10 cellular contexts compared by ENCODE assay signal in the genomic region with DNA sequence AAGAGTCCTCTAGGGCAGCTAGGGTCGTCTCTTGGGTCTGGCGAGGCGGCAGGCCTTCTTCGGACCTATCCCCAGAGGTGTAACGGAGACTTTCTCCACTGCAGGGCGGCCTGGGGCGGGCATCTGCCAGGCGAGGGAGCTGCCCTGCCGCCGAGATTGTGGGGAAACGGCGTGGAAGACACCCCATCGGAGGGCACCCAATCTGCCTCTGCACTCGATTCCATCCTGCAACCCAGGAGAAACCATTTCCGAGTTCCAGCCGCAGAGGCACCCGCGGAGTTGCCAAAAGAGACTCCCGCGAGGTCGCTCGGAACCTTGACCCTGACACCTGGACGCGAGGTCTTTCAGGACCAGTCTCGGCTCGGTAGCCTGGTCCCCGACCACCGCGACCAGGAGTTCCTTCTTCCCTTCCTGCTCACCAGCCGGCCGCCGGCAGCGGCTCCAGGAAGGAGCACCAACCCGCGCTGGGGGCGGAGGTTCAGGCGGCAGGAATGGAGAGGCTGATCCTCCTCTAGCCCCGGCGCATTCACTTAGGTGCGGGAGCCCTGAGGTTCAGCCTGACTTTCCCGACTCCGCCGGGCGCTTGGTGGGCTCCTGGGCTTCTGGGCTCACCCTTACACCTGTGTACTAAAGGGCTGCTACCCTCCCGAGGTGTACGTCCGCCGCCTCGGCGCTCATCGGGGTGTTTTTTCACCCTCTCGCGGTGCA. TPM values are rescaled to one million over a fixed set of nuclear protein-coding genes. Genes with fewer than 3 reads are reported as not detected.
A peak's percentile ranks its signal among the peaks of the same experiment; 100 is the strongest.
DNase-seq lines count a peak whose midpoint lies in the region; ATAC-seq, FAIRE-seq and TF ChIP-seq lines count a peak whose summit lies in the region.
"Had no signal": no experiment of that assay in that cellular context is flagged by ENCODE, and none has a peak within 500 bp of the region (broad histone marks: within the 10 kb centered on the region; RNA-seq: fewer than 3 reads in every experiment).

No MANE protein-coding gene starts in this region.

- TF ChIP-seq CTCF in upper lobe of right lung (IDR thresholded peaks at IDR 0.05) (no peak), kidney (IDR thresholded peaks at IDR 0.05; ENCODE audit: borderline replicate concordance, extremely low read depth, insufficient read depth) (no peak)

- no peaks in the 10 kb centered on the region for H3K9me3 ChIP-seq in upper lobe of right lung
- H3K9me3 ChIP-seq in kidney (ENCODE audit: control insufficient read depth in 1 of 2, low read length in 2 of 2): no peaks in the 10 kb centered on the region
- H3K9me3 ChIP-seq: gastrocnemius medialis had no signal

- intact Hi-C loops in upper lobe of right lung (cut with DNase I): no loop called here
- intact Hi-C loops in kidney (cut with DNase I): no loop called here

- H3K36me3 Mint-ChIP-seq in activated T-cell treated with anti-CD3 and anti-CD28 coated beads, Interleukin-2, amount 50 U/mL, for 4 hours (ENCODE audit: insufficient read depth): no peaks in the 10 kb centered on the region
- H3K36me3 Mint-ChIP-seq in memory B cell: no peaks in the 10 kb centered on the region

- H3K4me1 Mint-ChIP-seq in activated T-cell treated with anti-CD3 and anti-CD28 coated beads, Interleukin-2, amount 50 U/mL, for 4 hours (ENCODE audit: low read depth): peaks cover 26% of the 10 kb centered on the region
- peaks cover 12% of the 10 kb centered on the region for H3K4me1 Mint-ChIP-seq in memory B cell

- DNase-seq in activated T-cell treated with anti-CD3 and anti-CD28 coated beads, Interleukin-2, amount 50 U/mL, for 4 hours: no peak
- DNase-seq in activated T-cell treated with anti-CD3 and anti-CD28 coated beads for 4 hours (no peak), ecto neural progenitor cell (ENCODE audit: low spot score) (peak; percentile 68), memory B cell (ENCODE audit: low spot score in 2 of 2) (no peak), upper lobe of right lung (no peak), NCI-H446 treated with DMSO at 0.1 percent for 48 hours (lab: John Stamatoyannopoulos, UW) (no peak), kidney (no peak), NCI-H1930 (lab: John Stamatoyannopoulos, UW) (no peak)
- DNase-seq: activated CD4-positive, alpha-beta T cell treated with anti-CD3 and anti-CD28 coated beads, Interleukin-2, amount 50 U/mL, for 4 hours; gastrocnemius medialis had no signal

- H3K9me3 Mint-ChIP-seq in activated T-cell treated with anti-CD3 and anti-CD28 coated beads, Interleukin-2, amount 50 U/mL, for 4 hours: no peaks in the 10 kb centered on the region
- no peaks in the 10 kb centered on the region for H3K9me3 Mint-ChIP-seq in memory B cell

- peaks cover 86% of the 10 kb centered on the region for H3K27me3 Mint-ChIP-seq in activated T-cell treated with anti-CD3 and anti-CD28 coated beads, Interleukin-2, amount 50 U/mL, for 4 hours (ENCODE audit: low read depth)
- H3K27me3 Mint-ChIP-seq in memory B cell: peaks cover 29% of the 10 kb centered on the region

- H3K36me3 ChIP-seq in upper lobe of right lung (no peaks in the 10 kb centered on the region), kidney (ENCODE audit: control insufficient read depth in 1 of 2, insufficient read depth in 2 of 2, low read length in 2 of 2) (no peaks in the 10 kb centered on the region)

- peaks cover 29% of the 10 kb centered on the region for H3K4me1 ChIP-seq in upper lobe of right lung
- peaks cover 0 to 13% of the 10 kb centered on the region in 2 donors for H3K4me1 ChIP-seq in kidney (ENCODE audit: control insufficient read depth in 1 of 2, insufficient read depth in 1 of 2, low read depth in 1 of 2, low read length in 2 of 2)

- no peak overlapping the region for H3K27ac ChIP-seq in upper lobe of right lung
- H3K27ac ChIP-seq in kidney (ENCODE audit: low read depth in 2 of 2, low read length in 2 of 2): no peak overlapping the region

- H3K4me3 Mint-ChIP-seq in activated T-cell treated with anti-CD3 and anti-CD28 coated beads, Interleukin-2, amount 50 U/mL, for 4 hours: peak overlapping the region; percentile 37
- peak overlapping the region; percentile 53 for H3K4me3 Mint-ChIP-seq in memory B cell

- FAIRE-seq in kidney (lab: Jason Lieb, UNC): no peak

- peak overlapping the region; percentile 30 for H3K4me3 ChIP-seq in upper lobe of right lung
- H3K4me3 ChIP-seq in kidney (ENCODE audit: low read length in 2 of 2): peak overlapping the region in 1 of 2 donors; percentile 37

- H3K27ac Mint-ChIP-seq in memory B cell: no peak overlapping the region

- ATAC-seq in activated T-cell treated with anti-CD3 and anti-CD28 coated beads, Interleukin-2, amount 50 U/mL, for 4 hours: peak in 1 of 2 donors; percentile 27
- ATAC-seq in memory B cell (ENCODE audit: low read depth): no peak
- ATAC-seq in upper lobe of right lung: peak; percentile 9
- ATAC-seq: gastrocnemius medialis had no signal

- peaks cover 96% of the 10 kb centered on the region for H3K27me3 ChIP-seq in upper lobe of right lung

- no peak overlapping the region for H3K9ac ChIP-seq in kidney (ENCODE audit: low read length in 2 of 2)

RNA-seq across cellular contexts. Expression of gene SIX2, which starts 8.2 kb away (rescaled TPM):
- not detected for total RNA-seq in activated T-cell treated with anti-CD3 and anti-CD28 coated beads, Interleukin-2, amount 50 U/mL, for 4 hours
- not detected for total RNA-seq in upper lobe of right lung
- 0.28 TPM for total RNA-seq in kidney
- 0.62 TPM for polyA plus RNA-seq in kidney (ENCODE audit: insufficient read depth, low read depth, low replicate concordance)

RNA-seq across cellular contexts. Expression of gene SIX3, which starts 59.6 kb away (rescaled TPM):
- total RNA-seq in activated T-cell treated with anti-CD3 and anti-CD28 coated beads, Interleukin-2, amount 50 U/mL, for 4 hours: under 1 TPM in 1 of 3 donors, not detected in 2; 0.11 TPM
- not detected for total RNA-seq in upper lobe of right lung
- total RNA-seq in kidney: 0.16 TPM
- 0.19 TPM for polyA plus RNA-seq in kidney (ENCODE audit: insufficient read depth, low read depth, low replicate concordance)
- total RNA-seq: gastrocnemius medialis had no signal
